ENCODE assay signal across 17 cellular contexts in the genomic region with DNA sequence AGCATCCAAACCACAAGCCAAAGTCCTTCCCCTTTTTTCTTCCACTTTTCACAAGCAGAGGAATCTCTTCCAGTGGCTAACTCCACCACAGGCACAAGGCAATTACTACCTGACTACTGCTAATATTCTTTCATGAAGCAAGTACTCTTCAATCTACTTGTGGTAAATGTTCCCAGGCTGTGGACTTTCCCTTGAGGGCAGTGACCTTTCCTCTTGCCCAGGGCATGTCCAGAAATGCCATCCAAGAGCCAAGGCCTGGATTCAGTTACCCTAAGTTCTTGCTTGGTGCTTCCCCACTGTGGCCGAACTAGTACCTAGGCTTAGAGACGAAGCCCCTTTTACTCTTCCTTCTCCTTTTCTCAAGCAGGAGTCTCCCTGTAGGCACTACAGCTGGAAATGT.
DNase-seq lines count a peak whose midpoint lies in the region; ATAC-seq lines count a peak whose summit lies in the region.
"Had no signal": no experiment of that assay in that cellular context is flagged by ENCODE, and none has a peak within 500 bp of the region (broad histone marks: within the 10 kb centered on the region; RNA-seq: fewer than 3 reads in every experiment).

No MANE protein-coding gene starts in this region.

- DNase-seq in SKM-1 treated with dmso at 0.1 percent for 144 hours (lab: John Stamatoyannopoulos, UW; ENCODE audit: unreplicated experiment) (peak; percentile 8), SKM-1 (lab: John Stamatoyannopoulos, UW; ENCODE audit: unreplicated experiment) (no peak), MV-4-11 (lab: John Stamatoyannopoulos, UW) (peak; percentile 43), UCSD-AML1 (lab: John Stamatoyannopoulos, UW; ENCODE audit: unreplicated experiment) (peak; percentile 7), left lobe of liver (ENCODE audit: low spot score) (no peak), SIG-M5 treated with dmso at 0.1 percent for 504 hours (lab: John Stamatoyannopoulos, UW; ENCODE audit: unreplicated experiment) (no peak)
- no peak for DNase-seq in stimulated activated CD4-positive, alpha-beta T cell treated with anti-CD3 and anti-CD28 coated beads, Interleukin-4, amount 100 ng/mL, for 4 hours
- DNase-seq: 8988T; Calu3; CD8-positive, alpha-beta T cell; DMS79 treated with DMSO at 0.1 percent for 48 hours; GF-D8; GOT3; H7; HFFc6 had no signal

- ATAC-seq in left lobe of liver = peak; percentile 59
- ATAC-seq in GM19324 (IDR thresholded peaks at IDR 0.05; ENCODE audit: low FRiP score, unreplicated experiment) = no peak
- ATAC-seq: CD8-positive, alpha-beta T cell; HCT116 had no signal

Comparison
In these comparisons a context has a peak if more than half of its experiments do, and no peak if none do; other contexts are left out.
1. DNase-seq: peak in SKM-1 treated with dmso at 0.1 percent for 144 hours (single experiment), MV-4-11 (single experiment) and UCSD-AML1 (single experiment); none in SKM-1 (single experiment), left lobe of liver (single experiment), SIG-M5 treated with dmso at 0.1 percent for 504 hours (single experiment) and stimulated activated CD4-positive, alpha-beta T cell treated with anti-CD3 and anti-CD28 coated beads, Interleukin-4, amount 100 ng/mL, for 4 hours (0 of 2).